In genomic region chr11:81192516-81192915, GRCh38 we compare ENCODE assay signal across 27 cellular contexts.
A peak's percentile ranks its signal among the peaks of the same experiment; 100 is the strongest.
DNase-seq lines count a peak whose midpoint lies in the region; ATAC-seq, FAIRE-seq and TF ChIP-seq lines count a peak whose summit lies in the region.
"Had no signal": no experiment of that assay in that cellular context is flagged by ENCODE, and none has a peak within 500 bp of the region (broad histone marks: within the 10 kb centered on the region; RNA-seq: fewer than 3 reads in every experiment).

No MANE protein-coding gene starts in this region.

- in situ Hi-C loops in HepG2 (cut with HindIII; ENCODE audit: extremely low pct_ligation_motif_present, low pct_unique_long_range_greater_than_20kb) (no loop called here), transverse colon (cut with MboI; ENCODE audit: low pct_ligation_motif_present in 1 of 4, low pct_unique_long_range_greater_than_20kb in 1 of 4, low sequenced_read_pairs in 3 of 4) (no loop called here)

- H3K79me2 ChIP-seq in HepG2 (ENCODE audit: insufficient read depth, low read length) = no peaks in the 10 kb centered on the region

- H3K27me3 ChIP-seq in HepG2 (ENCODE audit: control insufficient read depth in 1 of 2, insufficient read depth in 2 of 2, low read length in 2 of 2) (no peaks in the 10 kb centered on the region), transverse colon (no peaks in the 10 kb centered on the region)
- H3K27me3 ChIP-seq: BLaER1 treated with 17β-estradiol and CSF1 and Interleukin-3, amounts not matched to agents 10 nM and 100 nM had no signal

- TF ChIP-seq CTCF in LNCaP clone FGC (IDR thresholded peaks at IDR 0.05; ENCODE audit: control insufficient read depth, extremely low read depth, insufficient read depth) = no peak
- no peak for TF ChIP-seq CTCF in nephron (IDR thresholded peaks at IDR 0.05; ENCODE audit: unreplicated experiment in 3 of 3)
- TF ChIP-seq CTCF in HepG2 (CRISPR knock-in tag; IDR thresholded peaks at IDR 0.05) = no peak
- TF ChIP-seq CTCF in transverse colon (IDR thresholded peaks at IDR 0.05) = no peak

- intact Hi-C loops in HepG2 (cut with micrococcal nuclease; ENCODE audit: unreplicated experiment) (no loop called here), transverse colon (cut with DNase I; ENCODE audit: low total_unique reads) (no loop called here)

- H3K9me3 Mint-ChIP-seq in nephron = peaks cover 16% of the 10 kb centered on the region

- H3K9me3 ChIP-seq in HepG2 (ENCODE audit: low read length) (peaks cover 13% of the 10 kb centered on the region; the same call in 1 of the 2 replicates), transverse colon (no peaks in the 10 kb centered on the region)
- H3K9me3 ChIP-seq: A549 had no signal

- DNase-seq in LNCaP clone FGC (ENCODE audit: low read depth) (peak; percentile 72), astrocyte of the hippocampus (ENCODE audit: low read depth, low spot score) (peak; percentile 45), left kidney (ENCODE audit: low read depth, low spot score) (peak; percentile 7), HepG2 (ENCODE audit: low spot score) (no peak), transverse colon (no peak), SKM-1 (lab: John Stamatoyannopoulos, UW; ENCODE audit: unreplicated experiment) (no peak)
- DNase-seq: AML-193; CD4-positive, alpha-beta memory T cell; CD8-positive, alpha-beta memory T cell; COR-L47; DMS 273 treated with DMSO at 0.1 percent for 48 hours; DMS153; DMS53; DMS79; DND-41; EL; GDM1 had no signal

- H3K27ac ChIP-seq in HepG2 (ENCODE audit: extremely low read length, insufficient read depth, low read length) (no peak overlapping the region), transverse colon (no peak overlapping the region)
- H3K27ac ChIP-seq: 22Rv1; A549; BLaER1 treated with 17β-estradiol and CSF1 and Interleukin-3, amounts not matched to agents 10 nM and 100 nM; C4-2B had no signal

- H3K4me3 Mint-ChIP-seq in nephron = no peak overlapping the region
- H3K4me3 Mint-ChIP-seq: B cell; CD4-positive, alpha-beta memory T cell; CD8-positive, alpha-beta memory T cell had no signal

- TF ChIP-seq EP300 in HepG2 (IDR thresholded peaks at IDR 0.05; ENCODE audit: low read depth in 2 of 2, low read length in 2 of 2) (no peak), HepG2 (CRISPR knock-in tag; IDR thresholded peaks at IDR 0.05; ENCODE audit: borderline replicate concordance) (no peak), transverse colon (IDR thresholded peaks at IDR 0.05; ENCODE audit: low read depth) (no peak)

- H3K4me2 ChIP-seq in HepG2 (ENCODE audit: low read depth, low read length) = no peak overlapping the region
- H3K4me2 ChIP-seq: A549; BLaER1 treated with 17β-estradiol and CSF1 and Interleukin-3, amounts not matched to agents 10 nM and 100 nM had no signal

- CTCF ChIA-PET in HepG2 (lab: Yijun Ruan, JAX; ENCODE audit: low intra/inter-chr PET ratio, low total read pairs) = no interaction called here

- no peak overlapping the region for H3K9ac ChIP-seq in HepG2 (ENCODE audit: insufficient read depth, low read depth, low read length)
- H3K9ac ChIP-seq: BLaER1 treated with 17β-estradiol and CSF1 and Interleukin-3, amounts not matched to agents 10 nM and 100 nM had no signal

- peaks cover 35% of the 10 kb centered on the region for H3K4me1 Mint-ChIP-seq in nephron
- H3K4me1 Mint-ChIP-seq: B cell; CD4-positive, alpha-beta memory T cell; CD8-positive, alpha-beta memory T cell had no signal

- ATAC-seq in HepG2 = no peak
- ATAC-seq in HG03095 (IDR thresholded peaks at IDR 0.05; ENCODE audit: unreplicated experiment) = no peak
- ATAC-seq: A549, GM12878 had no signal

- TF ChIP-seq RAD21 in HepG2 (CRISPR knock-in tag; IDR thresholded peaks at IDR 0.05) = no peak

- no peak for FAIRE-seq in HepG2 (lab: Jason Lieb, UNC)
- FAIRE-seq: A549, GM12878, GM12892, GM18507 had no signal

- no peaks in the 10 kb centered on the region for H3K36me3 Mint-ChIP-seq in nephron (ENCODE audit: low read depth)
- H3K36me3 Mint-ChIP-seq: CD4-positive, alpha-beta memory T cell; CD8-positive, alpha-beta memory T cell had no signal

- H3K4me1 ChIP-seq in HepG2 (ENCODE audit: insufficient read depth, low read length) (no peaks in the 10 kb centered on the region), transverse colon (peaks cover 0 to 7% (median 0%) of the 10 kb centered on the region in 4 donors)
- H3K4me1 ChIP-seq: A549; BLaER1 treated with 17β-estradiol and CSF1 and Interleukin-3, amounts not matched to agents 10 nM and 100 nM had no signal

- no peaks in the 10 kb centered on the region for H3K27me3 Mint-ChIP-seq in nephron (ENCODE audit: low read depth)
- H3K27me3 Mint-ChIP-seq: B cell; CD4-positive, alpha-beta memory T cell; CD8-positive, alpha-beta memory T cell had no signal

- H3K4me3 ChIP-seq in LNCaP clone FGC (ENCODE audit: low read depth, low read length) (no peak overlapping the region), HepG2 (replicated peaks in 1 of 3; ENCODE audit: insufficient read depth in 1 of 3, low read depth in 2 of 3, low read length in 3 of 3) (no peak overlapping the region), transverse colon (no peak overlapping the region)
- H3K4me3 ChIP-seq: A549; BLaER1 treated with 17β-estradiol and CSF1 and Interleukin-3, amounts not matched to agents 10 nM and 100 nM; GM12878 had no signal

- H3K36me3 ChIP-seq in HepG2 (replicated peaks in 1 of 2; ENCODE audit: control insufficient read depth in 1 of 2, insufficient read depth in 2 of 2, low read length in 2 of 2) (no peaks in the 10 kb centered on the region), transverse colon (no peaks in the 10 kb centered on the region)
- H3K36me3 ChIP-seq: BLaER1 treated with 17β-estradiol and CSF1 and Interleukin-3, amounts not matched to agents 10 nM and 100 nM had no signal

- H2AFZ ChIP-seq in HepG2 (ENCODE audit: low read length) = no peak overlapping the region

- BruUV-seq in HepG2 (replicated peaks; lab: Mats Ljungman, UMichigan) = no TSS peak

- peak overlapping the region; percentile 24 to 86 (median 59) for H3K27ac Mint-ChIP-seq in nephron
- H3K27ac Mint-ChIP-seq: B cell; CD4-positive, alpha-beta memory T cell; CD8-positive, alpha-beta memory T cell had no signal

- POLR2A ChIA-PET in HepG2 (lab: Yijun Ruan, JAX) = no interaction called here

- TF ChIP-seq POLR2A in HepG2 (IDR thresholded peaks at IDR 0.05; ENCODE audit: insufficient read depth in 1 of 2, low read depth in 2 of 2, low read length in 2 of 2) (no peak), transverse colon (IDR thresholded peaks at IDR 0.05) (no peak)

- H4K20me1 ChIP-seq in HepG2 (ENCODE audit: insufficient read depth, low read length) = no peaks in the 10 kb centered on the region
- H4K20me1 ChIP-seq: BLaER1 treated with 17β-estradiol and CSF1 and Interleukin-3, amounts not matched to agents 10 nM and 100 nM had no signal

TF ChIP-seq in HepG2, 621 proteins besides CTCF, POLR2A, EP300 and RAD21:
- no peak for TF ChIP-seq JARID2 (CRISPR knock-in tag; IDR thresholded peaks at IDR 0.05; ENCODE audit: insufficient replicate concordance)
- TF ChIP-seq TCF12 (IDR thresholded peaks at IDR 0.05) = no peak
- no peak for TF ChIP-seq TCF12 (CRISPR knock-in tag; IDR thresholded peaks at IDR 0.05)

Comparison
In these comparisons a context has a peak if more than half of its experiments do, and no peak if none do; other contexts are left out.
1. DNase-seq: peak in LNCaP clone FGC (single experiment), astrocyte of the hippocampus (single experiment) and left kidney (single experiment); none in HepG2 (single experiment), transverse colon (single experiment) and SKM-1 (single experiment).